In the genomic region with DNA sequence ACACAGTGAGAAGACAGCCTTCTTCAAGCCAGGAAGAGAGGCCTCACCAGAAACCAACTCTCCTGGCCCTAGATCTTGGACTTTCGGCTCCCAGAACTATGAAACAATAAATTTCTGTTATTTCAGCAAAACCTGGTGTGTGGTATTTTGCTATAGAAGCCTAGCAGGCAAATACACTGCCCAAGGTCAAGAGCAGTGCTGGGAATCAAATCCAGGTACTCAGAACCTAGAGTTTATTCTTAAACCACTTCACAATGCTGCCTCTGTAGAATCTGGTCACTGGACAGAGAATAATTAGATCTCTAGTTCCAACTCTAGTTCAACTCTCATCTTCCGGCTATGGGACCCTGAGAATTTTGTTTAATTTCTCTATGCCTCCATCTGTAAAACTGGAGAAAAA, we compare ENCODE assay signal across 26 cellular contexts. TPM values are rescaled to one million over a fixed set of nuclear protein-coding genes. Genes with fewer than 3 reads are reported as not detected.
"Had no signal": no experiment of that assay in that cellular context is flagged by ENCODE, and none has a peak within 500 bp of the region (broad histone marks: within the 10 kb centered on the region; RNA-seq: fewer than 3 reads in every experiment).

No MANE protein-coding gene starts in this region.

- H3K9me3 Mint-ChIP-seq: memory B cell; nephron progenitor cell; neural progenitor cell; stimulated activated memory B cell treated with anti-CD40 and anti-IgM and Interleukin-4, amounts not matched to agents 10 μg/mL and 1 μg/mL and 100 μg/mL, for 72 hours; stimulated activated naive CD8-positive, alpha-beta T cell treated with anti-CD3 and anti-CD28 coated beads, Interleukin-15, amount 100 ng/mL, for 72 hours had no signal

- ATAC-seq: heart right ventricle; left cardiac atrium; left lobe of liver; natural killer cell; right lobe of liver; stimulated activated memory B cell treated with anti-CD40 and anti-IgM and Interleukin-4, amounts not matched to agents 10 μg/mL and 1 μg/mL and 100 μg/mL, for 72 hours; stimulated activated naive CD8-positive, alpha-beta T cell treated with anti-CD3 and anti-CD28 coated beads, Interleukin-15, amount 100 ng/mL, for 72 hours had no signal

- H2AFZ ChIP-seq: neural progenitor cell had no signal

- H3K4me3 ChIP-seq: heart right ventricle, neural progenitor cell, right atrium auricular region, right lobe of liver, smooth muscle cell, transverse colon, uterus had no signal

- H3K27me3 Mint-ChIP-seq: progenitor cell of endocrine pancreas; stimulated activated memory B cell treated with anti-CD40 and anti-IgM and Interleukin-4, amounts not matched to agents 10 μg/mL and 1 μg/mL and 100 μg/mL, for 72 hours had no signal

- H3K4me2 ChIP-seq: neural progenitor cell had no signal

- H3K9ac ChIP-seq: neural progenitor cell had no signal

- H3K4me1 ChIP-seq: heart right ventricle, neural progenitor cell, right atrium auricular region, right lobe of liver, transverse colon, uterus had no signal

- H3K4me3 Mint-ChIP-seq: memory B cell; natural killer cell; nephron progenitor cell; neural progenitor cell; stimulated activated memory B cell treated with anti-CD40 and anti-IgM and Interleukin-4, amounts not matched to agents 10 μg/mL and 1 μg/mL and 100 μg/mL, for 72 hours; stimulated activated naive CD8-positive, alpha-beta T cell treated with anti-CD3 and anti-CD28 coated beads, Interleukin-15, amount 100 ng/mL, for 72 hours had no signal

- H3K27ac ChIP-seq: heart right ventricle, neural progenitor cell, neutrophil, right atrium auricular region, right lobe of liver, transverse colon, uterus had no signal

- DNase-seq: heart right ventricle; hippocampal formation; kidney glomerular epithelial cell; left cardiac atrium; natural killer cell; nephron progenitor cell; occipital lobe; right lobe of liver; stimulated activated CD4-positive, alpha-beta T cell treated with anti-CD3 and anti-CD28 coated beads, Interleukin-1b, Interleukin-23, amount 100 ng/mL, for 48 hours; stimulated activated CD4-positive, alpha-beta T cell treated with anti-CD3 and anti-CD28 coated beads, Interleukin-2, amount 100 ng/mL, for 48 hours; stimulated activated CD4-positive, alpha-beta T cell treated with anti-CD3 and anti-CD28 coated beads, Interleukin-4, amount 100 ng/mL, for 4 hours; stimulated activated CD8-positive, alpha-beta memory T cell treated with anti-CD3 and anti-CD28 coated beads, Interleukin-4, amount 100 ng/mL, for 48 hours; stimulated activated naive CD4-positive, alpha-beta T cell treated with Interleukin-2 at 50 U/mL for 16 hours; stimulated activated naive CD8-positive, alpha-beta T cell treated with anti-CD3 and anti-CD28 coated beads, Interleukin-15, amount 100 ng/mL, for 72 hours; substantia nigra; transverse colon; uterus had no signal

- H3K27ac Mint-ChIP-seq: memory B cell; natural killer cell; nephron progenitor cell; neural progenitor cell; progenitor cell of endocrine pancreas; stimulated activated memory B cell treated with anti-CD40 and anti-IgM and Interleukin-4, amounts not matched to agents 10 μg/mL and 1 μg/mL and 100 μg/mL, for 72 hours; stimulated activated naive CD8-positive, alpha-beta T cell treated with anti-CD3 and anti-CD28 coated beads, Interleukin-15, amount 100 ng/mL, for 72 hours had no signal

- H3K9me3 ChIP-seq: heart right ventricle, neutrophil, right atrium auricular region, right lobe of liver, transverse colon, uterus had no signal

- H3K4me1 Mint-ChIP-seq: natural killer cell; nephron progenitor cell; neural progenitor cell; stimulated activated memory B cell treated with anti-CD40 and anti-IgM and Interleukin-4, amounts not matched to agents 10 μg/mL and 1 μg/mL and 100 μg/mL, for 72 hours; stimulated activated naive CD8-positive, alpha-beta T cell treated with anti-CD3 and anti-CD28 coated beads, Interleukin-15, amount 100 ng/mL, for 72 hours had no signal

- H3K27me3 ChIP-seq: neural progenitor cell, right atrium auricular region, right lobe of liver, transverse colon, uterus had no signal

- H3K36me3 ChIP-seq: heart right ventricle, neural progenitor cell, neutrophil, right atrium auricular region, right lobe of liver, transverse colon, uterus had no signal

- H3K36me3 Mint-ChIP-seq: memory B cell; natural killer cell; neural progenitor cell; stimulated activated memory B cell treated with anti-CD40 and anti-IgM and Interleukin-4, amounts not matched to agents 10 μg/mL and 1 μg/mL and 100 μg/mL, for 72 hours had no signal

RNA-seq across cellular contexts. Expression of gene ATP13A4, which starts 46.6 kb away (rescaled TPM):
- total RNA-seq: lung microvascular endothelial cell, right atrium auricular region had no signal
